ENCODE assay signal across 36 cellular contexts in genomic region chr18:78936251-78937005, GRCh38. TPM values are rescaled to one million over a fixed set of nuclear protein-coding genes. Genes with fewer than 3 reads are reported as not detected.
"Had no signal": no experiment of that assay in that cellular context is flagged by ENCODE, and none has a peak within 500 bp of the region (broad histone marks: within the 10 kb centered on the region; RNA-seq: fewer than 3 reads in every experiment).

No MANE protein-coding gene starts in this region.

- H3K4me3 Mint-ChIP-seq: activated CD4-positive, alpha-beta memory T cell treated with anti-CD3 and anti-CD28 coated beads, Interleukin-2, amount 10 ng/mL, durations not matched to agents 7 days and 5 days; activated CD4-positive, alpha-beta T cell treated with anti-CD3 and anti-CD28 coated beads, Interleukin-2, amount 10 ng/mL, durations not matched to agents 7 days and 5 days; activated naive CD4-positive, alpha-beta T cell treated with anti-CD3 and anti-CD28 coated beads for 36 hours; activated naive CD4-positive, alpha-beta T cell treated with anti-CD3 and anti-CD28 coated beads, Interleukin-2, amount 50 U/mL, for 24 hours; activated naive CD8-positive, alpha-beta T cell treated with anti-CD3 and anti-CD28 coated beads for 36 hours; activated naive CD8-positive, alpha-beta T cell treated with anti-CD3 and anti-CD28 coated beads, Interleukin-2, amount 50 U/mL, for 24 hours; activated T-helper 1 cell treated with anti-CD3 and anti-CD28 coated beads, Interleukin-12 subunit alpha, Interleukin-12 subunit beta, Interleukin-2, Interleukin-4 antibody, amounts not matched to agents 30 ng/mL and 10 ng/mL and 1 ng/mL, durations not matched to agents 14 hours and 24 hours and 36 hours; central memory CD8-positive, alpha-beta T cell; dendritic cell treated with granulocyte-macrophage colony-stimulating factor and Interleukin-4, amounts not matched to agents 40 ng/mL and 50 ng/mL, for 4 days; T-cell; T-helper 1 cell treated with Interleukin-12 subunit alpha and Interleukin-12 subunit beta and Interleukin-4 antibody, amounts not matched to agents 30 μg/mL and 1 μg/mL, for 36 hours; T-helper 2 cell treated with Interferon-gamma antibody and Interleukin-4, amounts not matched to agents 5 μg/mL and 100 μg/mL, for 36 hours had no signal

- H3K27me3 Mint-ChIP-seq: activated CD4-positive, alpha-beta memory T cell treated with anti-CD3 and anti-CD28 coated beads, Interleukin-2, amount 10 ng/mL, durations not matched to agents 7 days and 5 days; activated CD4-positive, alpha-beta T cell treated with anti-CD3 and anti-CD28 coated beads, Interleukin-2, amount 10 ng/mL, durations not matched to agents 7 days and 5 days; dendritic cell treated with granulocyte-macrophage colony-stimulating factor and Interleukin-4, amounts not matched to agents 40 ng/mL and 50 ng/mL, for 4 days had no signal

- ATAC-seq: activated naive CD8-positive, alpha-beta T cell treated with anti-CD3 and anti-CD28 coated beads, Interleukin-2, amount 50 U/mL, for 24 hours; gastroesophageal sphincter; T-cell had no signal

- H3K4me1 ChIP-seq: adrenal gland, esophagus squamous epithelium, gastroesophageal sphincter had no signal

- H3K9ac ChIP-seq: SK-N-SH had no signal

- H3K36me3 ChIP-seq: adrenal gland, brain microvascular endothelial cell, esophagus squamous epithelium, gastroesophageal sphincter had no signal

- H3K27ac ChIP-seq: adrenal gland, brain microvascular endothelial cell, coronary artery, epithelial cell of prostate, esophagus squamous epithelium, gastroesophageal sphincter had no signal

- H3K4me1 Mint-ChIP-seq: activated naive CD4-positive, alpha-beta T cell treated with anti-CD3 and anti-CD28 coated beads, Interleukin-2, amount 50 U/mL, for 24 hours; central memory CD8-positive, alpha-beta T cell; T-cell had no signal

- H3K4me2 ChIP-seq: SK-N-SH had no signal

- DNase-seq: activated CD4-positive, alpha-beta memory T cell treated with anti-CD3 and anti-CD28 coated beads, Interleukin-2, amount 10 ng/mL, durations not matched to agents 7 days and 5 days; activated CD4-positive, alpha-beta T cell treated with anti-CD3 and anti-CD28 coated beads for 1 hour; activated CD4-positive, alpha-beta T cell treated with anti-CD3 and anti-CD28 coated beads for 4 hours; activated CD4-positive, alpha-beta T cell treated with anti-CD3 and anti-CD28 coated beads, Interleukin-2, amount 10 ng/mL, durations not matched to agents 7 days and 5 days; activated CD4-positive, alpha-beta T cell treated with anti-CD3 and anti-CD28 coated beads, Interleukin-2, amount 50 U/mL, for 4 hours; activated effector memory CD4-positive, alpha-beta T cell treated with anti-CD3 and anti-CD28 coated beads, Interleukin-2, amount 50 U/mL, for 16 hours; activated naive CD4-positive, alpha-beta T cell treated with anti-CD3 and anti-CD28 coated beads for 36 hours; activated naive CD8-positive, alpha-beta T cell treated with anti-CD3 and anti-CD28 coated beads for 36 hours; activated naive CD8-positive, alpha-beta T cell treated with anti-CD3 and anti-CD28 coated beads, Interleukin-2, amount 50 U/mL, for 24 hours; activated T-cell treated with anti-CD3 and anti-CD28 coated beads, Interleukin-2, amount 50 U/mL, for 1 hour; activated T-cell treated with anti-CD3 and anti-CD28 coated beads, Interleukin-2, amount 50 U/mL, for 48 hours; adrenal gland; amygdala; brain microvascular endothelial cell; effector CD8-positive, alpha-beta T cell; esophagus squamous epithelium; foreskin melanocyte; SK-N-SH; SW 1271; T-cell; T1000 had no signal

- H3K27me3 ChIP-seq: brain microvascular endothelial cell had no signal

- H3K9me3 Mint-ChIP-seq: activated CD4-positive, alpha-beta memory T cell treated with anti-CD3 and anti-CD28 coated beads, Interleukin-2, amount 10 ng/mL, durations not matched to agents 7 days and 5 days; activated CD4-positive, alpha-beta T cell treated with anti-CD3 and anti-CD28 coated beads, Interleukin-2, amount 10 ng/mL, durations not matched to agents 7 days and 5 days; activated naive CD4-positive, alpha-beta T cell treated with anti-CD3 and anti-CD28 coated beads for 36 hours; activated naive CD4-positive, alpha-beta T cell treated with anti-CD3 and anti-CD28 coated beads, Interleukin-2, amount 50 U/mL, for 24 hours; activated naive CD8-positive, alpha-beta T cell treated with anti-CD3 and anti-CD28 coated beads for 36 hours; activated naive CD8-positive, alpha-beta T cell treated with anti-CD3 and anti-CD28 coated beads, Interleukin-2, amount 50 U/mL, for 24 hours; activated T-helper 1 cell treated with anti-CD3 and anti-CD28 coated beads, Interleukin-12 subunit alpha, Interleukin-12 subunit beta, Interleukin-2, Interleukin-4 antibody, amounts not matched to agents 30 ng/mL and 10 ng/mL and 1 ng/mL, durations not matched to agents 14 hours and 24 hours and 36 hours; activated T-helper 2 cell treated with anti-CD3 and anti-CD28 coated beads, Interferon-gamma antibody, Interleukin-2, Interleukin-4, amounts not matched to agents 10 μg/mL and 5 μg/mL and 100 μg/mL, durations not matched to agents 14 hours and 24 hours and 36 hours; central memory CD8-positive, alpha-beta T cell; dendritic cell treated with granulocyte-macrophage colony-stimulating factor and Interleukin-4, amounts not matched to agents 40 ng/mL and 50 ng/mL, for 4 days; T-cell; T-helper 1 cell treated with Interleukin-12 subunit alpha and Interleukin-12 subunit beta and Interleukin-4 antibody, amounts not matched to agents 30 μg/mL and 1 μg/mL, for 36 hours; T-helper 2 cell treated with Interferon-gamma antibody and Interleukin-4, amounts not matched to agents 5 μg/mL and 100 μg/mL, for 36 hours had no signal

- H3K9me3 ChIP-seq: adrenal gland, esophagus squamous epithelium, gastroesophageal sphincter, SK-N-SH had no signal

- H3K27ac Mint-ChIP-seq: activated CD4-positive, alpha-beta memory T cell treated with anti-CD3 and anti-CD28 coated beads, Interleukin-2, amount 10 ng/mL, durations not matched to agents 7 days and 5 days; activated CD4-positive, alpha-beta T cell treated with anti-CD3 and anti-CD28 coated beads, Interleukin-2, amount 10 ng/mL, durations not matched to agents 7 days and 5 days; activated naive CD4-positive, alpha-beta T cell treated with anti-CD3 and anti-CD28 coated beads for 36 hours; activated naive CD4-positive, alpha-beta T cell treated with anti-CD3 and anti-CD28 coated beads, Interleukin-2, amount 50 U/mL, for 24 hours; activated naive CD8-positive, alpha-beta T cell treated with anti-CD3 and anti-CD28 coated beads for 36 hours; activated naive CD8-positive, alpha-beta T cell treated with anti-CD3 and anti-CD28 coated beads, Interleukin-2, amount 50 U/mL, for 24 hours; activated T-helper 1 cell treated with anti-CD3 and anti-CD28 coated beads, Interleukin-12 subunit alpha, Interleukin-12 subunit beta, Interleukin-2, Interleukin-4 antibody, amounts not matched to agents 30 ng/mL and 10 ng/mL and 1 ng/mL, durations not matched to agents 14 hours and 24 hours and 36 hours; activated T-helper 2 cell treated with anti-CD3 and anti-CD28 coated beads, Interferon-gamma antibody, Interleukin-2, Interleukin-4, amounts not matched to agents 10 μg/mL and 5 μg/mL and 100 μg/mL, durations not matched to agents 14 hours and 24 hours and 36 hours; dendritic cell treated with granulocyte-macrophage colony-stimulating factor and Interleukin-4, amounts not matched to agents 40 ng/mL and 50 ng/mL, for 4 days; T-cell; T-helper 1 cell treated with Interleukin-12 subunit alpha and Interleukin-12 subunit beta and Interleukin-4 antibody, amounts not matched to agents 30 μg/mL and 1 μg/mL, for 36 hours; T-helper 2 cell treated with Interferon-gamma antibody and Interleukin-4, amounts not matched to agents 5 μg/mL and 100 μg/mL, for 36 hours had no signal

- H3K36me3 Mint-ChIP-seq: activated naive CD4-positive, alpha-beta T cell treated with anti-CD3 and anti-CD28 coated beads, Interleukin-2, amount 50 U/mL, for 24 hours; activated naive CD8-positive, alpha-beta T cell treated with anti-CD3 and anti-CD28 coated beads for 36 hours; T-cell had no signal

- H3K4me3 ChIP-seq: adrenal gland, coronary artery, esophagus squamous epithelium, gastroesophageal sphincter had no signal

RNA-seq across cellular contexts. Expression of gene SALL3, which starts 43.2 kb away (rescaled TPM):
- total RNA-seq: activated CD4-positive, alpha-beta memory T cell treated with anti-CD3 and anti-CD28 coated beads, Interleukin-2, amount 10 ng/mL, durations not matched to agents 7 days and 5 days; activated CD4-positive, alpha-beta T cell treated with anti-CD3 and anti-CD28 coated beads, Interleukin-2, amount 10 ng/mL, durations not matched to agents 7 days and 5 days; activated naive CD4-positive, alpha-beta T cell treated with anti-CD3 and anti-CD28 coated beads for 36 hours; activated naive CD8-positive, alpha-beta T cell treated with anti-CD3 and anti-CD28 coated beads for 36 hours; activated T-helper 1 cell treated with anti-CD3 and anti-CD28 coated beads, Interleukin-12 subunit alpha, Interleukin-12 subunit beta, Interleukin-2, Interleukin-4 antibody, amounts not matched to agents 30 ng/mL and 10 ng/mL and 1 ng/mL, durations not matched to agents 14 hours and 24 hours and 36 hours; activated T-helper 2 cell treated with anti-CD3 and anti-CD28 coated beads, Interferon-gamma antibody, Interleukin-2, Interleukin-4, amounts not matched to agents 10 μg/mL and 5 μg/mL and 100 μg/mL, durations not matched to agents 14 hours and 24 hours and 36 hours; bronchial epithelial cell; endothelial cell of umbilical vein; esophagus squamous epithelium; fibroblast of lung; fibroblast of villous mesenchyme; gastroesophageal sphincter had no signal
- polyA plus RNA-seq: adrenal gland, endothelial cell of umbilical vein, esophagus, fibroblast of lung, SK-N-SH had no signal
